Comparison of ENCODE assay signal across 10 cellular contexts in the genomic region with DNA sequence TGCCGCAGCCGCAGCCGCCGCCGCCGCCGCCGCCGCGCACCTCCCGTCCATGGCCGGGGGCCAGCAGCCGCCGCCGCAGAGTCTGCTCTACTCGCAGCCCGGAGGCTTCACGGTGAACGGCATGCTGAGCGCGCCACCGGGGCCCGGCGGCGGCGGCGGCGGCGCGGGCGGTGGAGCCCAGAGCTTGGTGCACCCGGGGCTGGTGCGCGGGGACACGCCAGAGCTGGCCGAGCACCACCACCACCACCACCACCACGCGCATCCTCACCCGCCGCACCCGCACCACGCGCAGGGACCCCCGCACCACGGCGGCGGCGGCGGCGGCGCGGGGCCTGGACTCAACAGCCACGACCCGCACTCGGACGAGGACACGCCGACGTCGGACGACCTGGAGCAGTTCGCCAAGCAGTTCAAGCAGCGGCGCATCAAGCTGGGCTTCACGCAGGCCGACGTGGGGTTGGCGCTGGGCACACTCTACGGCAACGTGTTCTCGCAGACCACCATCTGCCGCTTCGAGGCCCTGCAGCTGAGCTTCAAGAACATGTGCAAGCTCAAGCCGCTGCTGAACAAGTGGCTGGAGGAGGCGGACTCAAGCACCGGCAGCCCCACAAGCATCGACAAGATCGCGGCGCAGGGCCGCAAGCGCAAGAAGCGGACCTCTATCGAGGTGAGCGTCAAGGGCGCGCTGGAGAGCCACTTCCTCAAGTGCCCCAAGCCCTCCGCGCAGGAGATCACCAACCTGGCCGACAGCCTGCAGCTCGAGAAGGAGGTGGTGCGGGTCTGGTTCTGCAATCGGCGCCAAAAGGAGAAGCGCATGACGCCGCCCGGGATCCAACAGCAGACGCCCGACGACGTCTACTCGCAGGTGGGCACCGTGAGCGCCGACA. TPM values are rescaled to one million over a fixed set of nuclear protein-coding genes. Genes with fewer than 3 reads are reported as not detected.
DNase-seq lines count a peak whose midpoint lies in the region; ATAC-seq lines count a peak whose summit lies in the region.
"Had no signal": no experiment of that assay in that cellular context is flagged by ENCODE, and none has a peak within 500 bp of the region (broad histone marks: within the 10 kb centered on the region; RNA-seq: fewer than 3 reads in every experiment).

No MANE protein-coding gene starts in this region.

- peaks cover 20% of the 10 kb centered on the region; the same call in 1 of the 2 replicates for H3K4me1 ChIP-seq in BLaER1
- H3K4me1 ChIP-seq: SJCRH30 had no signal

- no peak overlapping the region for H3K9ac ChIP-seq in BLaER1

- DNase-seq in H7 (peak; percentile 71), memory B cell (ENCODE audit: low spot score in 2 of 2) (no peak), OCI-M2 (lab: John Stamatoyannopoulos, UW; ENCODE audit: unreplicated experiment) (no peak), NCI-H510A treated with DMSO at 0.1 percent for 48 hours (lab: John Stamatoyannopoulos, UW) (no peak), NCI-H2029 treated with DMSO at 0.1 percent for 48 hours (lab: John Stamatoyannopoulos, UW) (no peak)
- DNase-seq in activated naive CD8-positive, alpha-beta T cell treated with anti-CD3 and anti-CD28 coated beads, Interleukin-2, amount 10 ng/mL, durations not matched to agents 7 days and 5 days, result peak; percentile 46
- DNase-seq: SJCRH30 had no signal

- peaks cover 75% of the 10 kb centered on the region for H3K27me3 Mint-ChIP-seq in activated naive CD8-positive, alpha-beta T cell treated with anti-CD3 and anti-CD28 coated beads, Interleukin-2, amount 10 ng/mL, durations not matched to agents 7 days and 5 days
- peaks cover 34% of the 10 kb centered on the region for H3K27me3 Mint-ChIP-seq in memory B cell

- peaks cover 93% of the 10 kb centered on the region for H4K20me1 ChIP-seq in BLaER1

- no peak overlapping the region for H3K27ac ChIP-seq in BLaER1
- H3K27ac ChIP-seq: SJCRH30 had no signal

- H3K4me3 Mint-ChIP-seq in activated naive CD8-positive, alpha-beta T cell treated with anti-CD3 and anti-CD28 coated beads, Interleukin-2, amount 10 ng/mL, durations not matched to agents 7 days and 5 days, result peak overlapping the region; percentile 42
- H3K4me3 Mint-ChIP-seq in memory B cell, result peak overlapping the region; percentile 62

- H3K36me3 Mint-ChIP-seq in activated naive CD8-positive, alpha-beta T cell treated with anti-CD3 and anti-CD28 coated beads, Interleukin-2, amount 10 ng/mL, durations not matched to agents 7 days and 5 days, result no peaks in the 10 kb centered on the region
- peaks cover 8% of the 10 kb centered on the region for H3K36me3 Mint-ChIP-seq in memory B cell

- H3K4me1 Mint-ChIP-seq in activated naive CD8-positive, alpha-beta T cell treated with anti-CD3 and anti-CD28 coated beads, Interleukin-2, amount 10 ng/mL, durations not matched to agents 7 days and 5 days, result peaks cover 25% of the 10 kb centered on the region
- H3K4me1 Mint-ChIP-seq in memory B cell, result peaks cover 21% of the 10 kb centered on the region

- peaks cover 100% of the 10 kb centered on the region for H3K27me3 ChIP-seq in BLaER1
- peaks cover 87% of the 10 kb centered on the region for H3K27me3 ChIP-seq in H7 (ENCODE audit: control insufficient read depth, insufficient read depth, low read length)

- H3K9me3 Mint-ChIP-seq in activated naive CD8-positive, alpha-beta T cell treated with anti-CD3 and anti-CD28 coated beads, Interleukin-2, amount 10 ng/mL, durations not matched to agents 7 days and 5 days, result no peaks in the 10 kb centered on the region
- peaks cover 6% of the 10 kb centered on the region for H3K9me3 Mint-ChIP-seq in memory B cell
- H3K9me3 Mint-ChIP-seq: activated naive CD4-positive, alpha-beta T cell treated with anti-CD3 and anti-CD28 coated beads, Interleukin-2, amount 50 U/mL, for 72 hours had no signal

- peaks cover 10% of the 10 kb centered on the region; the same call in 1 of the 2 replicates for H3K9me3 ChIP-seq in BLaER1
- H3K9me3 ChIP-seq: SJCRH30 had no signal

- H3K4me3 ChIP-seq in BLaER1, result no peak overlapping the region; the same call in 1 of the 2 replicates
- no peak overlapping the region for H3K4me3 ChIP-seq in H7 (ENCODE audit: insufficient read depth, low read depth, low read length)
- H3K4me3 ChIP-seq: SJCRH30 had no signal

- no peak for ATAC-seq in activated naive CD8-positive, alpha-beta T cell treated with anti-CD3 and anti-CD28 coated beads, Interleukin-2, amount 10 ng/mL, durations not matched to agents 7 days and 5 days (ENCODE audit: low read depth)
- ATAC-seq in memory B cell (ENCODE audit: low read depth), result peak; percentile 25
- no peak for ATAC-seq in HG03045 (IDR thresholded peaks at IDR 0.05; ENCODE audit: unreplicated experiment)
- ATAC-seq: activated naive CD4-positive, alpha-beta T cell treated with anti-CD3 and anti-CD28 coated beads, Interleukin-2, amount 50 U/mL, for 72 hours had no signal

- H3K36me3 ChIP-seq in BLaER1 (no peaks in the 10 kb centered on the region), H7 (replicated peaks; ENCODE audit: control insufficient read depth, insufficient read depth, low read length) (no peaks in the 10 kb centered on the region)
- H3K36me3 ChIP-seq: SJCRH30 had no signal

- peak overlapping the region; percentile 40 for H3K4me2 ChIP-seq in BLaER1

- POLR2A ChIA-PET in activated naive CD8-positive, alpha-beta T cell treated with anti-CD3 and anti-CD28 coated beads, Interleukin-2, amount 10 ng/mL, durations not matched to agents 7 days and 5 days (lab: Charles Lee), result no interaction called here

- H3K27ac Mint-ChIP-seq in activated naive CD8-positive, alpha-beta T cell treated with anti-CD3 and anti-CD28 coated beads, Interleukin-2, amount 10 ng/mL, durations not matched to agents 7 days and 5 days, result peak overlapping the region; percentile 42
- H3K27ac Mint-ChIP-seq in memory B cell, result no peak overlapping the region

RNA-seq across cellular contexts. Expression of a gene that starts 2.4 kb away (rescaled TPM):
- total RNA-seq in H7 (2014; rRNA removed; shearing (Covaris generic)), result not detected in 2 replicates
- not detected for total RNA-seq in activated naive CD8-positive, alpha-beta T cell treated with anti-CD3 and anti-CD28 coated beads, Interleukin-2, amount 10 ng/mL, durations not matched to agents 7 days and 5 days
- total RNA-seq: activated naive CD4-positive, alpha-beta T cell treated with anti-CD3 and anti-CD28 coated beads, Interleukin-2, amount 50 U/mL, for 72 hours had no signal

Comparison
In these comparisons a context has a peak if more than half of its experiments do, and no peak if none do; other contexts are left out.
1. DNase-seq: peak in H7 (single experiment) and activated naive CD8-positive, alpha-beta T cell treated with anti-CD3 and anti-CD28 coated beads, Interleukin-2, amount 10 ng/mL, durations not matched to agents 7 days and 5 days (single experiment); none in memory B cell (0 of 2), OCI-M2 (single experiment), NCI-H510A treated with DMSO at 0.1 percent for 48 hours (single experiment) and NCI-H2029 treated with DMSO at 0.1 percent for 48 hours (single experiment).